Comparison of ENCODE assay signal across 11 cellular contexts in genomic region chr14:68246074-68246980, GRCh38.
DNase-seq lines count a peak whose midpoint lies in the region; ATAC-seq and TF ChIP-seq lines count a peak whose summit lies in the region.
"Had no signal": no experiment of that assay in that cellular context is flagged by ENCODE, and none has a peak within 500 bp of the region (broad histone marks: within the 10 kb centered on the region; RNA-seq: fewer than 3 reads in every experiment).

No MANE protein-coding gene starts in this region.

- 55 to 56% methylated on average over 5 of the region's 5 CpGs for WGBS in tibial nerve, 2 donors

- H3K9ac ChIP-seq in SK-N-MC (ENCODE audit: insufficient read length) = peak overlapping the region; percentile 30
- H3K9ac ChIP-seq in mucosa of rectum (ENCODE audit: low read depth in 1 of 2, low read length in 2 of 2) = peak overlapping the region in 1 of 2 donors; percentile 21

- no peaks in the 10 kb centered on the region for H3K36me3 ChIP-seq in SK-N-MC (ENCODE audit: insufficient read depth, low read length)
- no peaks in the 10 kb centered on the region for H3K36me3 ChIP-seq in mucosa of rectum (ENCODE audit: control insufficient read depth in 2 of 2, insufficient read depth in 2 of 2, low read length in 2 of 2)
- H3K36me3 ChIP-seq in tibial nerve = no peaks in the 10 kb centered on the region
- H3K36me3 ChIP-seq: WERI-Rb-1 had no signal

- TF ChIP-seq POLR2A in erythroblast (IDR thresholded peaks at IDR 0.05; ENCODE audit: low read length) (no peak), tibial nerve (IDR thresholded peaks at IDR 0.05) (no peak)

- H3K27ac ChIP-seq in SK-N-MC (peak overlapping the region; percentile 93), mucosa of rectum (ENCODE audit: low read depth in 2 of 2, low read length in 2 of 2) (peak overlapping the region; percentile 68 to 70), tibial nerve (peak overlapping the region; percentile 60 to 82 (median 76))
- H3K27ac ChIP-seq: WERI-Rb-1 had no signal

- TF ChIP-seq EP300 in tibial nerve (IDR thresholded peaks at IDR 0.05) = no peak

- H3K4me3 ChIP-seq in SK-N-MC (peak overlapping the region; percentile 46), mucosa of rectum (ENCODE audit: low read length in 2 of 2) (no peak overlapping the region), tibial nerve (no peak overlapping the region)

- TF ChIP-seq CTCF in tibial nerve (IDR thresholded peaks at IDR 0.05) = no peak

- DNase-seq in SK-N-MC (ENCODE audit: low read depth, low spot score) = no peak
- peak; percentile 22 to 32 for DNase-seq in erythroblast (lab: John Stamatoyannopoulos, UW)
- no peak for DNase-seq in tibial nerve (ENCODE audit: low spot score in 2 of 2)
- DNase-seq in LoVo (ENCODE audit: low spot score) = no peak
- DNase-seq in NCI-H748 (lab: John Stamatoyannopoulos, UW; ENCODE audit: unreplicated experiment) = no peak
- DNase-seq: activated naive CD4-positive, alpha-beta T cell treated with anti-CD3 and anti-CD28 coated beads, Interleukin-2, amount 10 ng/mL, durations not matched to agents 7 days and 5 days; NCI-H510A; WERI-Rb-1 had no signal

- peaks cover 42 to 72% of the 10 kb centered on the region in 2 donors for H3K4me1 ChIP-seq in mucosa of rectum (ENCODE audit: control insufficient read depth in 2 of 2, insufficient read depth in 2 of 2, low read length in 2 of 2)
- H3K4me1 ChIP-seq in tibial nerve = peaks cover 0 to 83% (median 51%) of the 10 kb centered on the region in 4 donors

- no peaks in the 10 kb centered on the region for H3K27me3 ChIP-seq in mucosa of rectum (ENCODE audit: control insufficient read depth in 2 of 2, insufficient read depth in 2 of 2, low read length in 2 of 2)
- H3K27me3 ChIP-seq in tibial nerve = no peaks in the 10 kb centered on the region

- ATAC-seq in GM21367 (IDR thresholded peaks at IDR 0.05; ENCODE audit: unreplicated experiment) (no peak), HG03280 (IDR thresholded peaks at IDR 0.05; ENCODE audit: unreplicated experiment) (no peak)

- H3K9me3 ChIP-seq in SK-N-MC (ENCODE audit: low read depth, low read length) = no peaks in the 10 kb centered on the region
- no peaks in the 10 kb centered on the region for H3K9me3 ChIP-seq in mucosa of rectum (ENCODE audit: control insufficient read depth in 2 of 2, low read length in 2 of 2)
- H3K9me3 ChIP-seq in tibial nerve = no peaks in the 10 kb centered on the region

Comparison
In these comparisons a context has a peak if more than half of its experiments do, and no peak if none do; other contexts are left out.
1. DNase-seq: peak in erythroblast (2 of 2); none in SK-N-MC (single experiment), tibial nerve (0 of 2), LoVo (single experiment) and NCI-H748 (single experiment).
2. Peak in every context shown above with its lines, with median percentiles within 50 percentile points of each other: H3K27ac ChIP-seq.